In the genomic region with DNA sequence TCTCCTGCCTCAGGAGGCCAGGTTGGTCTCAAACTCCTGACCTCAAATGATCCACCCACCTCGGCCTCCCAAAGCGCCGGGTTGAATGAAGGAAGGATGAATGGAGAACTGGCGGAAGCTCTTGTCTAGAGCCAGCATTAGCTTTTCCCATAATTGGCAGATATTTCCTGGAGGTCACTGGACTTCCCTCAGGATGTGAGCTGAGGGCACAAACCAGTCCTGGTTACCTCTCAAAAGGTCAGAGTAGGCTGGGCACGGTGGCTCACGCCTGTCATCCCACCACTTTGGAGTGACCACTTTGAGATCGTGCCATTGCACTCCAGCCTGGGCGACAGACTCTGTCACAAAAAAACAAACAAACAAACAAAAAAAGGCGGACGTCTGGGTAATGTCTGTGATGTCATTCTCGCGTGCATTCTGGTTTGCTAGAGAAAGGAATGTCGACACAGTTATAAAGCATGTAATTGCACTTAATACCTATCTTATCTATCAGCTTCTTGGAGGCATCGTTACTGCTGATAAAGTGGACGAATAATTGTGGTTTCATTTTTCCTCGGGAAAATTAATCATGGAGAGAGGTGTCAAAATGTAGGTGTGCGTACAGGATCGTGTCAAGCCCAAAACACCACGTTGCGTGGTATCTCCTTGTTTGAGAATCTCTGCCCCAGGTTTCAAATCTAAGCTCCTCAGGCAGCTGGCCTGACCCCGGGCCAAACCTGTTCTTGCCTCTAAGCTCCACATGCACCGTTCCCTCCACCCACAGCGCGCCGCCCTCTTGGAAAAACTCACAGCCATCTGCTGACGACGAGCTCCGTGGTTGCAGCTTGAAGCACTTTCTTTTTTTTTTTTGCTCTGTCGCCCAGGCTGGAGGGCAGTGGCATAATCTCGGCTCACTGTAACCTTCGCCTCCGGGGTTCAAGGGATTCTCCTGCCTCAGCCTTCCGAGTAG, we compare ENCODE assay signal across 1 cellular context.
A peak's percentile ranks its signal among the peaks of the same experiment; 100 is the strongest.
TF ChIP-seq lines count a peak whose summit lies in the region.

No MANE protein-coding gene starts in this region.

TF ChIP-seq in HEK293, 187 proteins besides CTCF, POLR2A, EP300 and RAD21 (continued from another document):
- TF ChIP-seq, protein P1, sequence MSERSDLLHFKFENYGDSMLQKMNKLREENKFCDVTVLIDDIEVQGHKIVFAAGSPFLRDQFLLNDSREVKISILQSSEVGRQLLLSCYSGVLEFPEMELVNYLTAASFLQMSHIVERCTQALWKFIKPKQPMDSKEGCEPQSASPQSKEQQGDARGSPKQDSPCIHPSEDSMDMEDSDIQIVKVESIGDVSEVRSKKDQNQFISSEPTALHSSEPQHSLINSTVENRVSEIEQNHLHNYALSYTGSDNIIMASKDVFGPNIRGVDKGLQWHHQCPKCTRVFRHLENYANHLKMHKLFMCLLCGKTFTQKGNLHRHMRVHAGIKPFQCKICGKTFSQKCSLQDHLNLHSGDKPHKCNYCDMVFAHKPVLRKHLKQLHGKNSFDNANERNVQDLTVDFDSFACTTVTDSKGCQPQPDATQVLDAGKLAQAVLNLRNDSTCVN (tag by site-specific recombination; optimal IDR thresholded peaks at IDR 0.05): peak; percentile 11
- no peak for TF ChIP-seq ZFHX2 (tag by site-specific recombination; conservative IDR thresholded peaks at IDR 0.05)
- no peak for TF ChIP-seq ZNF843 (tag by site-specific recombination; IDR thresholded peaks at IDR 0.05)
- TF ChIP-seq ZBTB7A (tag by site-specific recombination; IDR thresholded peaks at IDR 0.05; ENCODE audit: low read depth): no peak
- no peak for TF ChIP-seq KLF1 (tag by site-specific recombination; IDR thresholded peaks at IDR 0.05)
- TF ChIP-seq ZNF426 (tag by site-specific recombination; IDR thresholded peaks at IDR 0.05): no peak
- TF ChIP-seq, protein P2, sequence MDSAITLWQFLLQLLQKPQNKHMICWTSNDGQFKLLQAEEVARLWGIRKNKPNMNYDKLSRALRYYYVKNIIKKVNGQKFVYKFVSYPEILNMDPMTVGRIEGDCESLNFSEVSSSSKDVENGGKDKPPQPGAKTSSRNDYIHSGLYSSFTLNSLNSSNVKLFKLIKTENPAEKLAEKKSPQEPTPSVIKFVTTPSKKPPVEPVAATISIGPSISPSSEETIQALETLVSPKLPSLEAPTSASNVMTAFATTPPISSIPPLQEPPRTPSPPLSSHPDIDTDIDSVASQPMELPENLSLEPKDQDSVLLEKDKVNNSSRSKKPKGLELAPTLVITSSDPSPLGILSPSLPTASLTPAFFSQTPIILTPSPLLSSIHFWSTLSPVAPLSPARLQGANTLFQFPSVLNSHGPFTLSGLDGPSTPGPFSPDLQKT (IDR thresholded peaks at IDR 0.05; ENCODE audit: borderline replicate concordance, low read depth, low read length): no peak
- TF ChIP-seq SCRT1 (tag by site-specific recombination; IDR thresholded peaks at IDR 0.05; ENCODE audit: borderline replicate concordance): no peak
- TF ChIP-seq ZNF112 (tag by site-specific recombination; IDR thresholded peaks at IDR 0.05): no peak
- TF ChIP-seq KLF16 (tag by site-specific recombination; IDR thresholded peaks at IDR 0.05): no peak
- TF ChIP-seq, protein P3, sequence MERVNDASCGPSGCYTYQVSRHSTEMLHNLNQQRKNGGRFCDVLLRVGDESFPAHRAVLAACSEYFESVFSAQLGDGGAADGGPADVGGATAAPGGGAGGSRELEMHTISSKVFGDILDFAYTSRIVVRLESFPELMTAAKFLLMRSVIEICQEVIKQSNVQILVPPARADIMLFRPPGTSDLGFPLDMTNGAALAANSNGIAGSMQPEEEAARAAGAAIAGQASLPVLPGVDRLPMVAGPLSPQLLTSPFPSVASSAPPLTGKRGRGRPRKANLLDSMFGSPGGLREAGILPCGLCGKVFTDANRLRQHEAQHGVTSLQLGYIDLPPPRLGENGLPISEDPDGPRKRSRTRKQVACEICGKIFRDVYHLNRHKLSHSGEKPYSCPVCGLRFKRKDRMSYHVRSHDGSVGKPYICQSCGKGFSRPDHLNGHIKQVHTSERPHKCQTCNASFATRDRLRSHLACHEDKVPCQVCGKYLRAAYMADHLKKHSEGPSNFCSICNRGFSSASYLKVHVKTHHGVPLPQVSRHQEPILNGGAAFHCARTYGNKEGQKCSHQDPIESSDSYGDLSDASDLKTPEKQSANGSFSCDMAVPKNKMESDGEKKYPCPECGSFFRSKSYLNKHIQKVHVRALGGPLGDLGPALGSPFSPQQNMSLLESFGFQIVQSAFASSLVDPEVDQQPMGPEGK (tag by site-specific recombination; IDR thresholded peaks at IDR 0.05): no peak
- no peak for TF ChIP-seq SETDB1 (IDR thresholded peaks at IDR 0.05; ENCODE audit: insufficient read length, low read length)
- TF ChIP-seq ZNF354C (tag by site-specific recombination; IDR thresholded peaks at IDR 0.05; ENCODE audit: borderline replicate concordance, low read depth): no peak
- no peak for TF ChIP-seq ZEB2 (tag by site-specific recombination; IDR thresholded peaks at IDR 0.05)
- TF ChIP-seq, protein P4, sequence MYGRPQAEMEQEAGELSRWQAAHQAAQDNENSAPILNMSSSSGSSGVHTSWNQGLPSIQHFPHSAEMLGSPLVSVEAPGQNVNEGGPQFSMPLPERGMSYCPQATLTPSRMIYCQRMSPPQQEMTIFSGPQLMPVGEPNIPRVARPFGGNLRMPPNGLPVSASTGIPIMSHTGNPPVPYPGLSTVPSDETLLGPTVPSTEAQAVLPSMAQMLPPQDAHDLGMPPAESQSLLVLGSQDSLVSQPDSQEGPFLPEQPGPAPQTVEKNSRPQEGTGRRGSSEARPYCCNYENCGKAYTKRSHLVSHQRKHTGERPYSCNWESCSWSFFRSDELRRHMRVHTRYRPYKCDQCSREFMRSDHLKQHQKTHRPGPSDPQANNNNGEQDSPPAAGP (tag by site-specific recombination; IDR thresholded peaks at IDR 0.05): no peak; the same call in 1 of the 2 replicates
- no peak for TF ChIP-seq BCL11B (tag by site-specific recombination; IDR thresholded peaks at IDR 0.05; ENCODE audit: low read depth)
- TF ChIP-seq MYNN (tag by site-specific recombination; IDR thresholded peaks at IDR 0.05; ENCODE audit: borderline replicate concordance): peak; percentile 45; the same call in 1 of the 2 replicates
- TF ChIP-seq ZNF391 (tag by site-specific recombination; IDR thresholded peaks at IDR 0.05; ENCODE audit: borderline replicate concordance, low read depth): no peak
- 0 out of 2 replicates have a peak, but pooled peaks have one; percentile 15 for TF ChIP-seq GLI4 (tag by site-specific recombination; IDR thresholded peaks at IDR 0.05)
- TF ChIP-seq ZNF549 (tag by site-specific recombination; IDR thresholded peaks at IDR 0.05): no peak
- TF ChIP-seq ZNF37A (tag by site-specific recombination; IDR thresholded peaks at IDR 0.05): no peak
- TF ChIP-seq ZNF48 (tag by site-specific recombination; IDR thresholded peaks at IDR 0.05): no peak
- no peak; the same call in 1 of the 2 replicates for TF ChIP-seq ZNF2 (tag by site-specific recombination; IDR thresholded peaks at IDR 0.05)
- no peak for TF ChIP-seq ZNF777 (tag by site-specific recombination; IDR thresholded peaks at IDR 0.05; ENCODE audit: borderline replicate concordance)
- no peak for TF ChIP-seq PRDM1 (tag by site-specific recombination; IDR thresholded peaks at IDR 0.05)
- no peak for TF ChIP-seq ZNF529 (tag by site-specific recombination; IDR thresholded peaks at IDR 0.05; ENCODE audit: insufficient replicate concordance)
- no peak for TF ChIP-seq ZXDB (tag by site-specific recombination; IDR thresholded peaks at IDR 0.05)
- TF ChIP-seq ZNF623 (tag by site-specific recombination; IDR thresholded peaks at IDR 0.05): no peak
- TF ChIP-seq, protein P5, sequence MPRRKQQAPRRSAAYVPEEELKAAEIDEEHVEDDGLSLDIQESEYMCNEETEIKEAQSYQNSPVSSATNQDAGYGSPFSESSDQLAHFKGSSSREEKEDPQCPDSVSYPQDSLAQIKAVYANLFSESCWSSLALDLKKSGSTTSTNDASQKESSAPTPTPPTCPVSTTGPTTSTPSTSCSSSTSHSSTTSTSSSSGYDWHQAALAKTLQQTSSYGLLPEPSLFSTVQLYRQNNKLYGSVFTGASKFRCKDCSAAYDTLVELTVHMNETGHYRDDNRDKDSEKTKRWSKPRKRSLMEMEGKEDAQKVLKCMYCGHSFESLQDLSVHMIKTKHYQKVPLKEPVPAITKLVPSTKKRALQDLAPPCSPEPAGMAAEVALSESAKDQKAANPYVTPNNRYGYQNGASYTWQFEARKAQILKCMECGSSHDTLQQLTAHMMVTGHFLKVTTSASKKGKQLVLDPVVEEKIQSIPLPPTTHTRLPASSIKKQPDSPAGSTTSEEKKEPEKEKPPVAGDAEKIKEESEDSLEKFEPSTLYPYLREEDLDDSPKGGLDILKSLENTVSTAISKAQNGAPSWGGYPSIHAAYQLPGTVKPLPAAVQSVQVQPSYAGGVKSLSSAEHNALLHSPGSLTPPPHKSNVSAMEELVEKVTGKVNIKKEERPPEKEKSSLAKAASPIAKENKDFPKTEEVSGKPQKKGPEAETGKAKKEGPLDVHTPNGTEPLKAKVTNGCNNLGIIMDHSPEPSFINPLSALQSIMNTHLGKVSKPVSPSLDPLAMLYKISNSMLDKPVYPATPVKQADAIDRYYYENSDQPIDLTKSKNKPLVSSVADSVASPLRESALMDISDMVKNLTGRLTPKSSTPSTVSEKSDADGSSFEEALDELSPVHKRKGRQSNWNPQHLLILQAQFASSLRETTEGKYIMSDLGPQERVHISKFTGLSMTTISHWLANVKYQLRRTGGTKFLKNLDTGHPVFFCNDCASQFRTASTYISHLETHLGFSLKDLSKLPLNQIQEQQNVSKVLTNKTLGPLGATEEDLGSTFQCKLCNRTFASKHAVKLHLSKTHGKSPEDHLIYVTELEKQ (tag by site-specific recombination; IDR thresholded peaks at IDR 0.05; ENCODE audit: borderline replicate concordance): no peak
